Comparison of ENCODE assay signal across 8 cellular contexts in the genomic region with DNA sequence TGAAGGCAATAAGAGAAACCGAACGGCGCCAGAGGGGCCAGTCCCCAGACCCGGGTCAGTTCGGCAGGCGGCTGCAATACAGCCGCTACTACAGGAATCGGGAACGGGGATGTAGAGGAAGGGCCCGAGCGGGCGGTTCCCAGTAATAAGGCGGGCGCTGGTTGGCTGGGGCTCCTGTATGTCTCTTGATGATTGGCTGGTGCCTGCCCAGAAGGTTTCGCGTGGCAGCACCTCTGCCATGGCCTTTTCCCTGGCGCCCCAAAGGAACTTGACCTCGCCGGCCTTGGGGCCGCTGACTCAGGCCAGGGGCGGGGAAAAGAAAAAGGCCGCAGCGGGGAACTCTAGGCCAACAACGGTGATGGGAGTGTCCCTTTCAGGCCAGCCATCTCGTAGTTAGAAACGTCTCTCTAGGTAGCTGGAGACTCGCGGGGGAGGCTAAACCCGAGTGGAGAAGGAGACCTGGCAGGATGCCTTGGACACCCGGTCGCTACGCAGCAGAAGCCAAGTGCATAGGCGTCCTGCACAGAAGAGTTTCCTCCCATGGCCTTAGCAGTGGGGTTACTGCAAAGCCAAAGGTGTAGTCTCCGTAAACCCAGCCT. TPM values are rescaled to one million over a fixed set of nuclear protein-coding genes. Genes with fewer than 3 reads are reported as not detected.
DNase-seq lines count a peak whose midpoint lies in the region; ATAC-seq and TF ChIP-seq lines count a peak whose summit lies in the region.

A gene with protein sequence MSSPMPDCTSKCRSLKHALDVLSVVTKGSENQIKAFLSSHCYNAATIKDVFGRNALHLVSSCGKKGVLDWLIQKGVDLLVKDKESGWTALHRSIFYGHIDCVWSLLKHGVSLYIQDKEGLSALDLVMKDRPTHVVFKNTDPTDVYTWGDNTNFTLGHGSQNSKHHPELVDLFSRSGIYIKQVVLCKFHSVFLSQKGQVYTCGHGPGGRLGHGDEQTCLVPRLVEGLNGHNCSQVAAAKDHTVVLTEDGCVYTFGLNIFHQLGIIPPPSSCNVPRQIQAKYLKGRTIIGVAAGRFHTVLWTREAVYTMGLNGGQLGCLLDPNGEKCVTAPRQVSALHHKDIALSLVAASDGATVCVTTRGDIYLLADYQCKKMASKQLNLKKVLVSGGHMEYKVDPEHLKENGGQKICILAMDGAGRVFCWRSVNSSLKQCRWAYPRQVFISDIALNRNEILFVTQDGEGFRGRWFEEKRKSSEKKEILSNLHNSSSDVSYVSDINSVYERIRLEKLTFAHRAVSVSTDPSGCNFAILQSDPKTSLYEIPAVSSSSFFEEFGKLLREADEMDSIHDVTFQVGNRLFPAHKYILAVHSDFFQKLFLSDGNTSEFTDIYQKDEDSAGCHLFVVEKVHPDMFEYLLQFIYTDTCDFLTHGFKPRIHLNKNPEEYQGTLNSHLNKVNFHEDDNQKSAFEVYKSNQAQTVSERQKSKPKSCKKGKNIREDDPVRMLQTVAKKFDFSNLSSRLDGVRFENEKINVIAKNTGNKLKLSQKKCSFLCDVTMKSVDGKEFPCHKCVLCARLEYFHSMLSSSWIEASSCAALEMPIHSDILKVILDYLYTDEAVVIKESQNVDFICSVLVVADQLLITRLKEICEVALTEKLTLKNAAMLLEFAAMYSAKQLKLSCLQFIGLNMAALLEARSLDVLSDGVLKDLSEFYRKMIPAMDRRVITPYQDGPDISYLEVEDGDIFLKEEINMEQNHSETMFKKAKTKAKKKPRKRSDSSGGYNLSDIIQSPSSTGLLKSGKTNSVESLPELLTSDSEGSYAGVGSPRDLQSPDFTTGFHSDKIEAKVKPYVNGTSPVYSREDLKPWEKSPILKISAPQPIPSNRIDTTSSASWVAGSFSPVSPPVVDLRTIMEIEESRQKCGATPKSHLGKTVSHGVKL (N-terminal part only) (minus strand): TSS at position 111 of the 599 bp plus-strand sequence. CDS start 7,258 bp downstream, outside the sequence.

- H3K27me3 Mint-ChIP-seq in activated CD8-positive, alpha-beta memory T cell treated with anti-CD3 and anti-CD28 coated beads, Interleukin-2, amount 10 ng/mL, durations not matched to agents 7 days and 5 days: no peaks in the 10 kb centered on the region
- no peaks in the 10 kb centered on the region for H3K27me3 Mint-ChIP-seq in endodermal cell (ENCODE audit: insufficient read depth)

- DNase-seq in COR-L47 (lab: John Stamatoyannopoulos, UW) (peak; percentile 91), HUDEP-2 (lab: John Stamatoyannopoulos, UW; ENCODE audit: unreplicated experiment in 76 of 76) (peak; percentile 34 to 98 (median 90)), NT2/D1 (ENCODE audit: low read depth, low spot score) (peak; percentile 63), endodermal cell (peak; percentile 99)
- peak; percentile 94 for DNase-seq in activated CD8-positive, alpha-beta memory T cell treated with anti-CD3 and anti-CD28 coated beads, Interleukin-2, amount 10 ng/mL, durations not matched to agents 7 days and 5 days
- DNase-seq in stimulated activated CD8-positive, alpha-beta memory T cell treated with anti-CD3 and anti-CD28 coated beads, Interleukin-15, amount 100 ng/mL, for 48 hours (ENCODE audit: low read depth in 2 of 2): peak; percentile 84

- WGBS in endodermal cell (ENCODE audit: insufficient coverage in 1 of 2, insufficient read length in 1 of 2), 2 experiments: 1 to 3% methylated on average over 19 to 34 of the region's 34 CpGs
- WGBS in mesodermal cell (ENCODE audit: insufficient coverage in 2 of 2), 2 experiments: 0 to 3% methylated on average over 28 to 30 of the region's 34 CpGs

- H3K9ac ChIP-seq in NT2/D1 (ENCODE audit: insufficient read length, low read depth) (peak within 1 kb of the TSS; percentile 87), endodermal cell (ENCODE audit: extremely low read depth, low read length, poor library complexity, severe bottlenecking) (peak within 1 kb of the TSS; percentile 91)

- no peaks in the 10 kb centered on the region for H3K27me3 ChIP-seq in NT2/D1 (ENCODE audit: insufficient read depth, insufficient read length)
- no peaks in the 10 kb centered on the region for H3K27me3 ChIP-seq in endodermal cell (ENCODE audit: control insufficient read depth, insufficient read depth, low read length, poor library complexity, severe bottlenecking)

- peak within 1 kb of the TSS; percentile 81 for H3K4me3 ChIP-seq in NT2/D1 (ENCODE audit: insufficient read length, low read depth)
- H3K4me3 ChIP-seq in endodermal cell (ENCODE audit: low read length): peak within 1 kb of the TSS; percentile 96
- H3K4me3 ChIP-seq in mesodermal cell (ENCODE audit: extremely low read depth, insufficient read depth, low read length, poor library complexity, severe bottlenecking): peak within 1 kb of the TSS; percentile 86

- H3K4me3 Mint-ChIP-seq in activated CD8-positive, alpha-beta memory T cell treated with anti-CD3 and anti-CD28 coated beads, Interleukin-2, amount 10 ng/mL, durations not matched to agents 7 days and 5 days: peak within 1 kb of the TSS; percentile 89
- H3K4me3 Mint-ChIP-seq in endodermal cell: peak within 1 kb of the TSS; percentile 78

- peaks cover 30% of the 10 kb centered on the region for H3K4me1 Mint-ChIP-seq in activated CD8-positive, alpha-beta memory T cell treated with anti-CD3 and anti-CD28 coated beads, Interleukin-2, amount 10 ng/mL, durations not matched to agents 7 days and 5 days
- H3K4me1 Mint-ChIP-seq in endodermal cell: peaks cover 44% of the 10 kb centered on the region

- H3K36me3 ChIP-seq in NT2/D1 (ENCODE audit: insufficient read depth, insufficient read length, low read length) (no peaks in the 10 kb centered on the region), endodermal cell (ENCODE audit: control insufficient read depth, insufficient read depth, low read length) (peaks cover 28% of the 10 kb centered on the region), mesodermal cell (ENCODE audit: control insufficient read depth, insufficient read depth, low read length) (peaks cover 16% of the 10 kb centered on the region)

- H3K27ac ChIP-seq in endodermal cell (ENCODE audit: low read depth, low read length): peak within 1 kb of the TSS; percentile 94
- H3K27ac ChIP-seq in mesodermal cell (ENCODE audit: low read depth, low read length, severe bottlenecking): peak within 1 kb of the TSS; percentile 99

- H3K9me3 Mint-ChIP-seq in activated CD8-positive, alpha-beta memory T cell treated with anti-CD3 and anti-CD28 coated beads, Interleukin-2, amount 10 ng/mL, durations not matched to agents 7 days and 5 days (ENCODE audit: low read depth): no peaks in the 10 kb centered on the region
- H3K9me3 Mint-ChIP-seq in endodermal cell: peaks cover 3% of the 10 kb centered on the region

- CTCF ChIA-PET in activated CD8-positive, alpha-beta memory T cell treated with anti-CD3 and anti-CD28 coated beads, Interleukin-2, amount 10 ng/mL, durations not matched to agents 7 days and 5 days (lab: Charles Lee): interaction anchor here (0.9 to 4.1 kb wide), 5 partner anchors 11 to 820 kb away, joined by 3 to 27 read pairs (median 5); a partner anchor contains a TSS

- no peak for TF ChIP-seq CTCF in endodermal cell (conservative IDR thresholded peaks at IDR 0.05)

- H3K36me3 Mint-ChIP-seq in activated CD8-positive, alpha-beta memory T cell treated with anti-CD3 and anti-CD28 coated beads, Interleukin-2, amount 10 ng/mL, durations not matched to agents 7 days and 5 days: peaks cover 16% of the 10 kb centered on the region
- peaks cover 23% of the 10 kb centered on the region for H3K36me3 Mint-ChIP-seq in endodermal cell (ENCODE audit: low read depth)

- peak within 1 kb of the TSS; percentile 90 for H3K27ac Mint-ChIP-seq in activated CD8-positive, alpha-beta memory T cell treated with anti-CD3 and anti-CD28 coated beads, Interleukin-2, amount 10 ng/mL, durations not matched to agents 7 days and 5 days
- peak within 1 kb of the TSS; percentile 98 for H3K27ac Mint-ChIP-seq in endodermal cell

- H3K9me3 ChIP-seq in NT2/D1 (ENCODE audit: insufficient read depth, low read length) (no peaks in the 10 kb centered on the region), endodermal cell (ENCODE audit: control insufficient read depth, low read length) (peaks cover 13% of the 10 kb centered on the region), mesodermal cell (ENCODE audit: control insufficient read depth, low read length) (peaks cover 11% of the 10 kb centered on the region)

- H3K4me1 ChIP-seq in NT2/D1 (ENCODE audit: insufficient read depth, insufficient read length) (no peaks in the 10 kb centered on the region), endodermal cell (ENCODE audit: control insufficient read depth, insufficient read depth, low read length) (peaks cover 10% of the 10 kb centered on the region), mesodermal cell (ENCODE audit: control insufficient read depth, insufficient read depth, low read length, poor library complexity, severe bottlenecking) (peaks cover 13% of the 10 kb centered on the region)

- ATAC-seq in GM21381 (IDR thresholded peaks at IDR 0.05; ENCODE audit: unreplicated experiment): peak; percentile 90
- ATAC-seq in activated CD8-positive, alpha-beta memory T cell treated with anti-CD3 and anti-CD28 coated beads, Interleukin-2, amount 10 ng/mL, durations not matched to agents 7 days and 5 days: peak; percentile 92

RNA-seq across cellular contexts. Expression of the gene that starts here (rescaled TPM):
- total RNA-seq in activated CD8-positive, alpha-beta memory T cell treated with anti-CD3 and anti-CD28 coated beads, Interleukin-2, amount 10 ng/mL, durations not matched to agents 7 days and 5 days: 10 to 100 TPM; 25.8 to 34.2 TPM
- total RNA-seq in endodermal cell: 10 to 100 TPM; 35.8 to 46.2 TPM
- polyA plus RNA-seq in endodermal cell (2013, experiment 1 of 2): 29.1 TPM
- polyA plus RNA-seq in endodermal cell (2013, experiment 2 of 2): 29.0 TPM
- polyA plus RNA-seq in mesodermal cell (2013, experiment 1 of 2): 25.1 TPM
- 30.4 TPM for polyA plus RNA-seq in mesodermal cell (2013, experiment 2 of 2)

Comparison
In these comparisons a context has a peak if more than half of its experiments do, and no peak if none do; other contexts are left out.
1. Peak in every context shown above with its lines: DNase-seq, ATAC-seq, H3K4me3 ChIP-seq and H3K27ac ChIP-seq.